ENCODE assay signal across 1 cellular context in genomic region chr10:29736325-29737208, GRCh38.
TF ChIP-seq lines count a peak whose summit lies in the region.

No MANE protein-coding gene starts in this region.

TF ChIP-seq in IMR-90, 13 proteins besides CTCF, POLR2A, EP300 and RAD21:
- TF ChIP-seq MXI1 (IDR thresholded peaks at IDR 0.05; ENCODE audit: borderline replicate concordance, low read depth, low read length), result 0 out of 2 replicates have a peak, but pooled peaks have one; percentile 24
- TF ChIP-seq SMC3 (IDR thresholded peaks at IDR 0.05; ENCODE audit: low read depth, low read length), result peak; percentile 16; the same call in 1 of the 2 replicates
- TF ChIP-seq MAZ (IDR thresholded peaks at IDR 0.05; ENCODE audit: borderline replicate concordance, low read depth, low read length), result peak; percentile 66; the same call in 1 of the 2 replicates
- TF ChIP-seq BHLHE40 (IDR thresholded peaks at IDR 0.05; ENCODE audit: low read depth, low read length), result no peak
- no peak for TF ChIP-seq RFX5 (IDR thresholded peaks at IDR 0.05; ENCODE audit: low read depth, low read length)
- TF ChIP-seq USF2 (IDR thresholded peaks at IDR 0.05; ENCODE audit: low read depth, low read length), result no peak
- TF ChIP-seq RCOR1 (IDR thresholded peaks at IDR 0.05; ENCODE audit: insufficient replicate concordance, low read length), result no peak
- no peak for TF ChIP-seq MAFK (IDR thresholded peaks at IDR 0.05; ENCODE audit: low read depth, low read length)
- TF ChIP-seq FOS (IDR thresholded peaks at IDR 0.05; ENCODE audit: low read depth, low read length), result no peak
